Comparison of ENCODE assay signal across 27 cellular contexts in genomic region chr16:64590516-64590915, GRCh38.
DNase-seq lines count a peak whose midpoint lies in the region; ATAC-seq and TF ChIP-seq lines count a peak whose summit lies in the region.
"Had no signal": no experiment of that assay in that cellular context is flagged by ENCODE, and none has a peak within 500 bp of the region (broad histone marks: within the 10 kb centered on the region; RNA-seq: fewer than 3 reads in every experiment).

No MANE protein-coding gene starts in this region.

- H3K27me3 Mint-ChIP-seq in HFFc6 (ENCODE audit: insufficient read depth): no peaks in the 10 kb centered on the region; the same call in 1 of the 2 replicates
- H3K27me3 Mint-ChIP-seq in T-helper 2 cell treated with Interferon-gamma antibody and Interleukin-4, amounts not matched to agents 5 μg/mL and 100 μg/mL, for 36 hours (ENCODE audit: low read depth): no peaks in the 10 kb centered on the region
- H3K27me3 Mint-ChIP-seq in activated T-cell treated with anti-CD3 and anti-CD28 coated beads, Interleukin-2, amount 50 U/mL, for 4 hours (ENCODE audit: low read depth): no peaks in the 10 kb centered on the region
- H3K27me3 Mint-ChIP-seq in natural killer cell treated with Interleukin-12 subunit alpha and Interleukin-12 subunit beta and Interleukin-15 and Interleukin-18, amount 100 ng/mL, for 72 hours: no peaks in the 10 kb centered on the region
- H3K27me3 Mint-ChIP-seq: activated naive CD8-positive, alpha-beta T cell treated with anti-CD3 and anti-CD28 coated beads, Interleukin-2, amount 50 U/mL, for 24 hours; CD4-positive, CD25-positive, alpha-beta regulatory T cell; T-cell had no signal

- H3K4me3 Mint-ChIP-seq in HFFc6: no peak overlapping the region; the same call in 1 of the 2 replicates
- no peak overlapping the region for H3K4me3 Mint-ChIP-seq in T-helper 2 cell treated with Interferon-gamma antibody and Interleukin-4, amounts not matched to agents 5 μg/mL and 100 μg/mL, for 36 hours
- H3K4me3 Mint-ChIP-seq in activated T-cell treated with anti-CD3 and anti-CD28 coated beads, Interleukin-2, amount 50 U/mL, for 4 hours: no peak overlapping the region
- H3K4me3 Mint-ChIP-seq in natural killer cell treated with Interleukin-12 subunit alpha and Interleukin-12 subunit beta and Interleukin-15 and Interleukin-18, amount 100 ng/mL, for 72 hours: no peak overlapping the region
- H3K4me3 Mint-ChIP-seq: activated naive CD8-positive, alpha-beta T cell treated with anti-CD3 and anti-CD28 coated beads, Interleukin-2, amount 50 U/mL, for 24 hours; CD4-positive, CD25-positive, alpha-beta regulatory T cell; natural killer cell; stimulated activated effector memory CD8-positive, alpha-beta T cell treated with anti-CD3 and anti-CD28 coated beads, Interleukin-12 subunit alpha, Interleukin-12 subunit beta, amount 100 ng/mL, for 72 hours; T-cell had no signal

- H3K27ac Mint-ChIP-seq in HFFc6: peak overlapping the region; percentile 16; the same call in 1 of the 2 replicates
- H3K27ac Mint-ChIP-seq in T-helper 2 cell treated with Interferon-gamma antibody and Interleukin-4, amounts not matched to agents 5 μg/mL and 100 μg/mL, for 36 hours: no peak overlapping the region
- no peak overlapping the region for H3K27ac Mint-ChIP-seq in natural killer cell treated with Interleukin-12 subunit alpha and Interleukin-12 subunit beta and Interleukin-15 and Interleukin-18, amount 100 ng/mL, for 72 hours
- H3K27ac Mint-ChIP-seq: activated naive CD8-positive, alpha-beta T cell treated with anti-CD3 and anti-CD28 coated beads, Interleukin-2, amount 50 U/mL, for 24 hours; CD4-positive, CD25-positive, alpha-beta regulatory T cell; natural killer cell; stimulated activated effector memory CD8-positive, alpha-beta T cell treated with anti-CD3 and anti-CD28 coated beads, Interleukin-12 subunit alpha, Interleukin-12 subunit beta, amount 100 ng/mL, for 72 hours; T-cell had no signal

- TF ChIP-seq CTCF in HFFc6 (IDR thresholded peaks at IDR 0.05): no peak
- no peak for TF ChIP-seq CTCF in cardiac fibroblast (IDR thresholded peaks at IDR 0.05; ENCODE audit: low read depth, low read length)

- DNase-seq in AG08395 (ENCODE audit: low spot score): peak; percentile 3
- peak; percentile 39 for DNase-seq in HFFc6
- peak; percentile 11 to 78 for DNase-seq in cardiac fibroblast (ENCODE audit: low read depth in 2 of 2)
- peak; percentile 69 for DNase-seq in iris pigment epithelial cell (ENCODE audit: low read depth)
- no peak for DNase-seq in NCI-H2029 (lab: John Stamatoyannopoulos, UW)
- DNase-seq in T-helper 2 cell treated with Interferon-gamma antibody and Interleukin-4, amounts not matched to agents 5 μg/mL and 100 μg/mL, for 36 hours (ENCODE audit: low spot score): no peak
- DNase-seq in activated T-cell treated with anti-CD3 and anti-CD28 coated beads, Interleukin-2, amount 50 U/mL, for 4 hours: no peak
- no peak for DNase-seq in natural killer cell treated with Interleukin-12 subunit alpha and Interleukin-12 subunit beta and Interleukin-15 and Interleukin-18, amount 100 ng/mL, for 72 hours (ENCODE audit: low spot score)
- DNase-seq: activated CD4-positive, alpha-beta T cell treated with anti-CD3 and anti-CD28 coated beads for 48 hours; activated effector memory CD4-positive, alpha-beta T cell treated with Interleukin-2 at 50 U/mL for 16 hours; activated naive CD8-positive, alpha-beta T cell treated with anti-CD3 and anti-CD28 coated beads, Interleukin-2, amount 50 U/mL, for 24 hours; CD4-positive, CD25-positive, alpha-beta regulatory T cell; DMS 273 treated with DMSO at 0.1 percent for 48 hours; erythroblast; GF-D8; glutamatergic neuron; natural killer cell; NCI-H1417 treated with DMSO at 0.1 percent for 48 hours; NCI-H526; pancreas; Right ventricle myocardium superior; T-cell had no signal

- H3K4me3 ChIP-seq in cardiac fibroblast (replicated peaks in 1 of 2; ENCODE audit: low read depth in 2 of 2, low read length in 2 of 2): no peak overlapping the region
- H3K4me3 ChIP-seq: MG63, pancreas had no signal

- H3K4me1 Mint-ChIP-seq in HFFc6 (ENCODE audit: low read depth): peaks cover 22% of the 10 kb centered on the region
- no peaks in the 10 kb centered on the region for H3K4me1 Mint-ChIP-seq in T-helper 2 cell treated with Interferon-gamma antibody and Interleukin-4, amounts not matched to agents 5 μg/mL and 100 μg/mL, for 36 hours (ENCODE audit: low read depth)
- no peaks in the 10 kb centered on the region for H3K4me1 Mint-ChIP-seq in activated T-cell treated with anti-CD3 and anti-CD28 coated beads, Interleukin-2, amount 50 U/mL, for 4 hours (ENCODE audit: low read depth)
- no peaks in the 10 kb centered on the region for H3K4me1 Mint-ChIP-seq in natural killer cell treated with Interleukin-12 subunit alpha and Interleukin-12 subunit beta and Interleukin-15 and Interleukin-18, amount 100 ng/mL, for 72 hours (ENCODE audit: low read depth in 2 of 2)
- H3K4me1 Mint-ChIP-seq: activated naive CD8-positive, alpha-beta T cell treated with anti-CD3 and anti-CD28 coated beads, Interleukin-2, amount 50 U/mL, for 24 hours; CD4-positive, CD25-positive, alpha-beta regulatory T cell; natural killer cell; stimulated activated effector memory CD8-positive, alpha-beta T cell treated with anti-CD3 and anti-CD28 coated beads, Interleukin-12 subunit alpha, Interleukin-12 subunit beta, amount 100 ng/mL, for 72 hours; T-cell had no signal

- no peak for ATAC-seq in activated T-cell treated with anti-CD3 and anti-CD28 coated beads, Interleukin-2, amount 50 U/mL, for 4 hours
- ATAC-seq in natural killer cell treated with Interleukin-12 subunit alpha and Interleukin-12 subunit beta and Interleukin-15 and Interleukin-18, amount 100 ng/mL, for 72 hours: no peak
- ATAC-seq: activated naive CD8-positive, alpha-beta T cell treated with anti-CD3 and anti-CD28 coated beads, Interleukin-2, amount 50 U/mL, for 24 hours; HCT116; HepG2; natural killer cell; pancreas; sciatic nerve; stimulated activated effector memory CD8-positive, alpha-beta T cell treated with anti-CD3 and anti-CD28 coated beads, Interleukin-12 subunit alpha, Interleukin-12 subunit beta, amount 100 ng/mL, for 72 hours; T-cell had no signal

- peaks cover 5% of the 10 kb centered on the region; the same call in 1 of the 2 replicates for H3K36me3 Mint-ChIP-seq in HFFc6 (ENCODE audit: low read depth)
- no peaks in the 10 kb centered on the region for H3K36me3 Mint-ChIP-seq in T-helper 2 cell treated with Interferon-gamma antibody and Interleukin-4, amounts not matched to agents 5 μg/mL and 100 μg/mL, for 36 hours (ENCODE audit: low read depth)
- no peaks in the 10 kb centered on the region for H3K36me3 Mint-ChIP-seq in activated T-cell treated with anti-CD3 and anti-CD28 coated beads, Interleukin-2, amount 50 U/mL, for 4 hours (ENCODE audit: insufficient read depth)
- H3K36me3 Mint-ChIP-seq in natural killer cell treated with Interleukin-12 subunit alpha and Interleukin-12 subunit beta and Interleukin-15 and Interleukin-18, amount 100 ng/mL, for 72 hours: peaks cover 5% of the 10 kb centered on the region
- H3K36me3 Mint-ChIP-seq: CD4-positive, CD25-positive, alpha-beta regulatory T cell; natural killer cell; stimulated activated effector memory CD8-positive, alpha-beta T cell treated with anti-CD3 and anti-CD28 coated beads, Interleukin-12 subunit alpha, Interleukin-12 subunit beta, amount 100 ng/mL, for 72 hours; T-cell had no signal

- H3K9me3 Mint-ChIP-seq in HFFc6: no peaks in the 10 kb centered on the region; the same call in 1 of the 2 replicates
- peaks cover 29% of the 10 kb centered on the region for H3K9me3 Mint-ChIP-seq in T-helper 2 cell treated with Interferon-gamma antibody and Interleukin-4, amounts not matched to agents 5 μg/mL and 100 μg/mL, for 36 hours
- peaks cover 6% of the 10 kb centered on the region for H3K9me3 Mint-ChIP-seq in activated T-cell treated with anti-CD3 and anti-CD28 coated beads, Interleukin-2, amount 50 U/mL, for 4 hours
- peaks cover 23% of the 10 kb centered on the region for H3K9me3 Mint-ChIP-seq in natural killer cell treated with Interleukin-12 subunit alpha and Interleukin-12 subunit beta and Interleukin-15 and Interleukin-18, amount 100 ng/mL, for 72 hours

Comparison
In these comparisons a context has a peak if more than half of its experiments do, and no peak if none do; other contexts are left out.
1. DNase-seq: peak in AG08395 (single experiment), HFFc6 (single experiment), cardiac fibroblast (2 of 2) and iris pigment epithelial cell (single experiment); none in NCI-H2029 (single experiment), T-helper 2 cell treated with Interferon-gamma antibody and Interleukin-4, amounts not matched to agents 5 μg/mL and 100 μg/mL, for 36 hours (single experiment), activated T-cell treated with anti-CD3 and anti-CD28 coated beads, Interleukin-2, amount 50 U/mL, for 4 hours (single experiment) and natural killer cell treated with Interleukin-12 subunit alpha and Interleukin-12 subunit beta and Interleukin-15 and Interleukin-18, amount 100 ng/mL, for 72 hours (single experiment).